8 cellular contexts compared by ENCODE assay signal in genomic region chr2:67337903-67338302, GRCh38.
"Had no signal": no experiment of that assay in that cellular context is flagged by ENCODE, and none has a peak within 500 bp of the region (broad histone marks: within the 10 kb centered on the region; RNA-seq: fewer than 3 reads in every experiment).

No MANE protein-coding gene starts in this region.

- H2AFZ ChIP-seq: GM23248 had no signal

- H3K36me3 Mint-ChIP-seq: IgD-negative memory B cell had no signal

- H3K4me1 Mint-ChIP-seq: IgD-negative memory B cell had no signal

- H3K4me3 ChIP-seq: GM23248 had no signal

- H3K9ac ChIP-seq: GM23248, KMS-11 had no signal

- H3K4me2 ChIP-seq: KMS-11 had no signal

- H3K27ac ChIP-seq: GM23248, HL-60, KMS-11 had no signal

- H3K27ac Mint-ChIP-seq: IgD-negative memory B cell had no signal

- H3K4me3 Mint-ChIP-seq: IgD-negative memory B cell had no signal

- DNase-seq: GM23248, H7, HCEC 1CT, Karpas-422, KBM-7 had no signal
